In the genomic region with DNA sequence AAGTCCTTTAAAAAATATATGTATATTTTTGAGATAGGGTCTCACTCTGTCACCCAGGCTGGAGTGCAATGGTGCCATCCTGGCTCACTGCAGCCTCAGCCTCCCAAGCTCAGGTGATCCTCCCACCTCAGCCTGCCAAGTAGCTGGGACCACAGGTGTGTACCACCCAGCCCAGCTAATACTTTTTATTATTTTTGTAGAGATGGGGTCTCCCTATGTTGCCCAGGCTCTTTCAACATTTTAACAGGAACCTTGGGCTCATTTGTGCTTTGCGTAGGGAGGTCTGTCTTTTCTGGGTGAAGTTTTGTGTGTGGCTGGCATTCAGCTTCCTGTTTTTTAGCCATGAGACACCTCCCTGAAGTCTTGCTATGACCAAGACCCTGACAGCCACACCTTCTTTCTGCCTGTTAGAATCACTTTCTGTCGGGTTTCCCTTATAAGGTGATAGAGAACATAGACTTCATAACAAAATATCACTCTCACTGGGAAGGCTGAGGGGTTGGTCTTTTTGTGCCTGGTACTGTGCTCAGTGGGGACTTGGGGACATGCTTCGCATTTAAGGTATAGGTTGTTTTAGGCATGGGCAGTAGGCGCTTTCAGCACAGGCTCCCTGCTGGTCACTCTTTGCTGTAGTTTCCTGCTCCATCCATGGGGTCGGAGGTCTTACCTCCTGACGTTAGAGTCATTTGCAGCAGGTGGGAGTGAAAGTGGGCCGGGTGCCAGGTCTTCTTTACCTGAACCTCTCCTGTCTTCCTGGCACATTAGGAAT, we compare ENCODE assay signal across 8 cellular contexts. TPM values are rescaled to one million over a fixed set of nuclear protein-coding genes. Genes with fewer than 3 reads are reported as not detected.
DNase-seq lines count a peak whose midpoint lies in the region; ATAC-seq and TF ChIP-seq lines count a peak whose summit lies in the region.

No MANE protein-coding gene starts in this region.

- 68% methylated on average over 7 of the region's 7 CpGs for WGBS in esophagus muscularis mucosa

- peaks cover 17% of the 10 kb centered on the region for H3K27me3 Mint-ChIP-seq in mesothelial cell of epicardium (ENCODE audit: low read depth)

- intact Hi-C loops in esophagus muscularis mucosa (cut with DNase I) = loop anchor here (5.0 to 10.0 kb wide), 2 partner anchors 123 to 206 kb away; no protein-coding TSS in a partner anchor

- peaks cover 3 to 85% (median 70%) of the 10 kb centered on the region in 4 donors for H3K4me1 ChIP-seq in esophagus muscularis mucosa

- peaks cover 37% of the 10 kb centered on the region for H3K4me1 Mint-ChIP-seq in mesothelial cell of epicardium

- no peak overlapping the region for H3K27ac Mint-ChIP-seq in mesothelial cell of epicardium

- H3K4me3 ChIP-seq in GM06990 (replicated peaks; ENCODE audit: low read depth, low read length) (peak overlapping the region; percentile 39), esophagus muscularis mucosa (peak overlapping the region in 1 of 4 donors; percentile 3)

- H3K36me3 Mint-ChIP-seq in mesothelial cell of epicardium = no peaks in the 10 kb centered on the region

- H3K9me3 ChIP-seq in esophagus muscularis mucosa = no peaks in the 10 kb centered on the region

- H3K4me3 Mint-ChIP-seq in mesothelial cell of epicardium = no peak overlapping the region

- H3K9me3 Mint-ChIP-seq in mesothelial cell of epicardium = no peaks in the 10 kb centered on the region

- TF ChIP-seq POLR2A in esophagus muscularis mucosa (IDR thresholded peaks at IDR 0.05; ENCODE audit: low read depth) = no peak

- DNase-seq in GM06990 (ENCODE audit: extremely low read depth, insufficient read length) (peak; percentile 61), esophagus muscularis mucosa (ENCODE audit: extremely low spot score) (no peak), dermis blood vessel endothelial cell (no peak), NCI-H2107 treated with DMSO at 0.1 percent for 48 hours (lab: John Stamatoyannopoulos, UW; ENCODE audit: unreplicated experiment) (no peak), mesothelial cell of epicardium (ENCODE audit: low spot score in 2 of 2, unreplicated experiment in 2 of 2) (no peak)
- DNase-seq in activated T-cell treated with anti-CD3 and anti-CD28 coated beads, Interleukin-2, amount 50 U/mL, for 1 hour = no peak

- H3K36me3 ChIP-seq in GM06990 (ENCODE audit: control insufficient read depth, insufficient read depth, low read length) (no peaks in the 10 kb centered on the region), esophagus muscularis mucosa (no peaks in the 10 kb centered on the region)

- TF ChIP-seq CTCF in GM06990 (IDR thresholded peaks at IDR 0.05; ENCODE audit: insufficient read depth, low read length, poor library complexity, severe bottlenecking) (no peak), esophagus muscularis mucosa (IDR thresholded peaks at IDR 0.05) (no peak), mesothelial cell of epicardium (IDR thresholded peaks at IDR 0.05; ENCODE audit: unreplicated experiment) (no peak)

- no peak for TF ChIP-seq EP300 in esophagus muscularis mucosa (IDR thresholded peaks at IDR 0.05)

- ATAC-seq in GM19468 (IDR thresholded peaks at IDR 0.05; ENCODE audit: extremely low read depth, unreplicated experiment) (peak; percentile 56), HG03520 (IDR thresholded peaks at IDR 0.05; ENCODE audit: unreplicated experiment) (peak; percentile 74)

- H3K27ac ChIP-seq in esophagus muscularis mucosa (replicated peaks in 1 of 4) = peak overlapping the region; percentile 92 to 97 (median 94)

- H3K27me3 ChIP-seq in GM06990 (replicated peaks; ENCODE audit: control insufficient read depth, insufficient read depth, low read length) = no peaks in the 10 kb centered on the region
- H3K27me3 ChIP-seq in esophagus muscularis mucosa = no peaks in the 10 kb centered on the region

RNA-seq across cellular contexts. Expression of a gene that starts 3.4 kb away (rescaled TPM):
- total RNA-seq in esophagus muscularis mucosa (100 to 1,000 TPM in 2 of 4 donors, 10 to 100 TPM in 2; 94.0 to 145 (median 107) TPM), dermis blood vessel endothelial cell (27.2 and 44.3 TPM in 2 replicates), mesothelial cell of epicardium (20.0 to 21.8 TPM (median 21.8 TPM) in 3 replicates)
